Comparison of ENCODE assay signal across 14 cellular contexts in the genomic region with DNA sequence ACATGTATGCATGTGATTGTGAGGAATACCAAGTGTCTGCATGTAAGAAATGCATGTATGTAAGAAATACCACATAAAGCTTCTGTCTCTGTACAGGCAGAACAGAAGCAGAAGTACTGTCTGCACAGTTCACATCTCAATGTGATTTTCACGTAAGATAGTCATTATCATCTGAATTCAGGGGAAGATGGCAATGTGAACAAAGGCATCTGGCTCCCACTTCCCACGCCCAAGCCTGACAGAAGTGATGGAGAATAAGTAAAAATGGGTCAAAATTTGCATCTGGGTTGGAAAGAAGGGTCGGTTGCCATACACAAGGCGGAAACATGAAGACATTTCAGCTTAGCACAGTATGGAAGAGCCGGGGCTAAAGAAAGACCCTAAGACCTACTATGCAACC.
A peak's percentile ranks its signal among the peaks of the same experiment; 100 is the strongest.
DNase-seq lines count a peak whose midpoint lies in the region; ATAC-seq lines count a peak whose summit lies in the region.
"Had no signal": no experiment of that assay in that cellular context is flagged by ENCODE, and none has a peak within 500 bp of the region (broad histone marks: within the 10 kb centered on the region; RNA-seq: fewer than 3 reads in every experiment).

No MANE protein-coding gene starts in this region.

- H4K20me1 ChIP-seq in BLaER1 treated with 17β-estradiol and CSF1 and Interleukin-3, amounts not matched to agents 10 nM and 100 nM: no peaks in the 10 kb centered on the region
- no peaks in the 10 kb centered on the region for H4K20me1 ChIP-seq in Karpas-422 (ENCODE audit: insufficient read depth, low read depth, low read length)

- H3K4me3 Mint-ChIP-seq in dendritic cell treated with granulocyte-macrophage colony-stimulating factor and Interleukin-4, amounts not matched to agents 40 ng/mL and 50 ng/mL, for 4 days: no peak overlapping the region
- H3K4me3 Mint-ChIP-seq: CD4-positive, alpha-beta T cell had no signal

- H3K27me3 Mint-ChIP-seq in dendritic cell treated with granulocyte-macrophage colony-stimulating factor and Interleukin-4, amounts not matched to agents 40 ng/mL and 50 ng/mL, for 4 days: no peaks in the 10 kb centered on the region
- H3K27me3 Mint-ChIP-seq: CD4-positive, alpha-beta T cell; IgD-negative memory B cell had no signal

- intact Hi-C loops in dendritic cell treated with granulocyte-macrophage colony-stimulating factor and Interleukin-4, amounts not matched to agents 40 ng/mL and 50 ng/mL, for 4 days (cut with micrococcal nuclease): no loop called here
- intact Hi-C loops in right cardiac atrium (cut with DNase I): loop anchor here in 1 of 4 donors (10.0 kb wide), 1 partner anchor 649 kb away; no protein-coding TSS in a partner anchor

- H3K27ac Mint-ChIP-seq in dendritic cell treated with granulocyte-macrophage colony-stimulating factor and Interleukin-4, amounts not matched to agents 40 ng/mL and 50 ng/mL, for 4 days: peak overlapping the region; percentile 75
- H3K27ac Mint-ChIP-seq: CD4-positive, alpha-beta T cell had no signal

- peaks cover 25 to 73% (median 28%) of the 10 kb centered on the region in 10 experiments for H3K4me1 ChIP-seq in BLaER1 treated with 17β-estradiol and CSF1 and Interleukin-3, amounts not matched to agents 10 nM and 100 nM
- H3K4me1 ChIP-seq in Karpas-422 (ENCODE audit: low read length) (peaks cover 56% of the 10 kb centered on the region), right cardiac atrium (ENCODE audit: control insufficient read depth, insufficient read depth, low read length) (no peaks in the 10 kb centered on the region)

- H3K36me3 ChIP-seq in BLaER1 treated with 17β-estradiol and CSF1 and Interleukin-3, amounts not matched to agents 10 nM and 100 nM: peaks cover 11 to 41% (median 23%) of the 10 kb centered on the region in 11 experiments; a peak in 18 of 22 replicates
- H3K36me3 ChIP-seq in Karpas-422 (ENCODE audit: insufficient read depth, low read length): no peaks in the 10 kb centered on the region

- H3K9ac ChIP-seq in BLaER1 treated with 17β-estradiol and CSF1 and Interleukin-3, amounts not matched to agents 10 nM and 100 nM: no peak overlapping the region
- H3K9ac ChIP-seq in Karpas-422 (ENCODE audit: low read length): no peak overlapping the region
- H3K9ac ChIP-seq: GM23248 had no signal

- H3K27me3 ChIP-seq in BLaER1 treated with 17β-estradiol and CSF1 and Interleukin-3, amounts not matched to agents 10 nM and 100 nM: no peaks in the 10 kb centered on the region
- H3K27me3 ChIP-seq in Karpas-422 (ENCODE audit: low read length) (no peaks in the 10 kb centered on the region), right cardiac atrium (ENCODE audit: control insufficient read depth, insufficient read depth) (no peaks in the 10 kb centered on the region)

- H3K4me3 ChIP-seq in BLaER1 treated with 17β-estradiol and CSF1 and Interleukin-3, amounts not matched to agents 10 nM and 100 nM: no peak overlapping the region
- H3K4me3 ChIP-seq in Karpas-422 (ENCODE audit: low read length): no peak overlapping the region
- H3K4me3 ChIP-seq in right cardiac atrium (ENCODE audit: low read length): no peak overlapping the region
- H3K4me3 ChIP-seq: GM12878, GM23248 had no signal

- peak overlapping the region in 1 of 11 experiments; percentile 14; a peak in 1 of 22 replicates for H3K27ac ChIP-seq in BLaER1 treated with 17β-estradiol and CSF1 and Interleukin-3, amounts not matched to agents 10 nM and 100 nM
- peak overlapping the region; percentile 93; the same call in 1 of the 2 replicates for H3K27ac ChIP-seq in Karpas-422 (ENCODE audit: low read length)
- no peak overlapping the region for H3K27ac ChIP-seq in right cardiac atrium (ENCODE audit: low read length)
- H3K27ac ChIP-seq: GM23248 had no signal

- H3K4me1 Mint-ChIP-seq in dendritic cell treated with granulocyte-macrophage colony-stimulating factor and Interleukin-4, amounts not matched to agents 40 ng/mL and 50 ng/mL, for 4 days (ENCODE audit: low read depth): peaks cover 56% of the 10 kb centered on the region

- no peak for DNase-seq in Karpas-422
- peak; percentile 72 for DNase-seq in putamen (ENCODE audit: low spot score)
- DNase-seq in SW480 (ENCODE audit: low spot score): no peak
- no peak for DNase-seq in right cardiac atrium
- DNase-seq in SIG-M5 (lab: John Stamatoyannopoulos, UW): no peak
- DNase-seq: Calu3; CD4-positive, alpha-beta T cell; DMS 273 treated with DMSO at 0.1 percent for 48 hours; GM23248 had no signal

- peak overlapping the region in 7 of 11 experiments; percentile 58 to 95 (median 86); a peak in 10 of 22 replicates for H3K4me2 ChIP-seq in BLaER1 treated with 17β-estradiol and CSF1 and Interleukin-3, amounts not matched to agents 10 nM and 100 nM
- H3K4me2 ChIP-seq in Karpas-422 (ENCODE audit: low read depth, low read length, poor library complexity, severe bottlenecking): peak overlapping the region; percentile 76

- no peaks in the 10 kb centered on the region for H3K79me2 ChIP-seq in Karpas-422 (ENCODE audit: low read length)

- no peak for ATAC-seq in right cardiac atrium
- ATAC-seq: GM12878, HCT116 had no signal

- no peaks in the 10 kb centered on the region for H3K9me2 ChIP-seq in Karpas-422 (replicated peaks; ENCODE audit: insufficient read depth, low read length)

- no peaks in the 10 kb centered on the region for H3K9me3 ChIP-seq in BLaER1 treated with 17β-estradiol and CSF1 and Interleukin-3, amounts not matched to agents 10 nM and 100 nM (replicated peaks in 1 of 11)
- H3K9me3 ChIP-seq in Karpas-422 (ENCODE audit: low read length) (no peaks in the 10 kb centered on the region), right cardiac atrium (ENCODE audit: control insufficient read depth, low read length) (no peaks in the 10 kb centered on the region)

- WGBS in right cardiac atrium: 92% methylated on average over 5 of the region's 5 CpGs

- H2AFZ ChIP-seq in Karpas-422 (ENCODE audit: low read length): 0 out of 2 replicates have a peak overlapping the region, but pooled peaks have one; percentile 6
- H2AFZ ChIP-seq: GM23248 had no signal

- no peaks in the 10 kb centered on the region for H3K9me3 Mint-ChIP-seq in dendritic cell treated with granulocyte-macrophage colony-stimulating factor and Interleukin-4, amounts not matched to agents 40 ng/mL and 50 ng/mL, for 4 days
- H3K9me3 Mint-ChIP-seq: CD4-positive, alpha-beta T cell; IgD-negative memory B cell had no signal

- peaks cover 32% of the 10 kb centered on the region for H3K36me3 Mint-ChIP-seq in dendritic cell treated with granulocyte-macrophage colony-stimulating factor and Interleukin-4, amounts not matched to agents 40 ng/mL and 50 ng/mL, for 4 days (ENCODE audit: low read depth)
